Comparison of ENCODE assay signal across 10 cellular contexts in genomic region chr19:40282920-40283319, GRCh38. TPM values are rescaled to one million over a fixed set of nuclear protein-coding genes. Genes with fewer than 3 reads are reported as not detected.
DNase-seq lines count a peak whose midpoint lies in the region; ATAC-seq, FAIRE-seq and TF ChIP-seq lines count a peak whose summit lies in the region.
"Had no signal": no experiment of that assay in that cellular context is flagged by ENCODE, and none has a peak within 500 bp of the region (broad histone marks: within the 10 kb centered on the region; RNA-seq: fewer than 3 reads in every experiment).

No MANE protein-coding gene starts in this region.

- H3K36me3 ChIP-seq in adrenal gland (replicated peaks in 1 of 2): no peaks in the 10 kb centered on the region

- no peak for TF ChIP-seq EP300 in A549 (IDR thresholded peaks at IDR 0.05)

- peak overlapping the region; percentile 17 to 99 (median 94) for H3K4me3 Mint-ChIP-seq in naive B cell

- CTCF ChIA-PET in A549 (lab: Yijun Ruan, JAX): interaction anchor here (0.8 to 10.0 kb wide), 6 partner anchors 10 to 143 kb away, joined by 3 to 86 read pairs (median 10); no protein-coding TSS in a partner anchor

- DNase-seq in A549 (ENCODE audit: low read depth in 1 of 2, low spot score in 1 of 2) (no peak), GM12865 (ENCODE audit: low read depth) (no peak), adrenal gland (no peak), naive B cell (no peak), SW480 (ENCODE audit: low spot score) (no peak), NCI-H748 treated with DMSO at 0.1 percent for 48 hours (lab: John Stamatoyannopoulos, UW) (no peak), islet precursor cell (no peak)
- DNase-seq: EL, NCI-H2029 treated with DMSO at 0.1 percent for 48 hours had no signal

- no peak overlapping the region; a peak in 1 of 6 replicates for H3K27ac ChIP-seq in A549
- H3K27ac ChIP-seq in adrenal gland: peak overlapping the region; percentile 76 to 97 (median 95)

- H3K9me3 ChIP-seq in A549 (no peaks in the 10 kb centered on the region), adrenal gland (replicated peaks in 1 of 3) (no peaks in the 10 kb centered on the region)

- peak overlapping the region; percentile 98 to 100 (median 100) for H3K27ac Mint-ChIP-seq in naive B cell

- WGBS in A549 (ENCODE audit: missing lambda C conversion rate): 95% methylated on average over 4 of the region's 4 CpGs
- 75 to 80% (median 78%) methylated on average over 4 of the region's 4 CpGs for WGBS in adrenal gland, 4 donors

- no peak for TF ChIP-seq POLR2A in A549 (IDR thresholded peaks at IDR 0.05; ENCODE audit: low read length)
- TF ChIP-seq POLR2A in adrenal gland (IDR thresholded peaks at IDR 0.05): no peak

- TF ChIP-seq CTCF in A549 (IDR thresholded peaks at IDR 0.05): no peak
- TF ChIP-seq CTCF in GM12865 (IDR thresholded peaks at IDR 0.05; ENCODE audit: insufficient read depth, low read depth, low read length, missing control alignments): no peak
- TF ChIP-seq CTCF in adrenal gland (IDR thresholded peaks at IDR 0.05): no peak

- no peak for ATAC-seq in A549
- ATAC-seq in naive B cell (ENCODE audit: low read depth in 2 of 2): no peak
- no peak for ATAC-seq in HG03469 (IDR thresholded peaks at IDR 0.05; ENCODE audit: unreplicated experiment)

- H3K4me1 ChIP-seq in A549 (peaks cover 17% of the 10 kb centered on the region), adrenal gland (replicated peaks in 1 of 2) (peaks cover 34 to 78% of the 10 kb centered on the region in 2 donors)

- H3K4me3 ChIP-seq in A549 (no peak overlapping the region), GM12865 (ENCODE audit: low read depth, low read length) (peak overlapping the region; percentile 89; the same call in 1 of the 2 replicates), adrenal gland (no peak overlapping the region)

- no peak for FAIRE-seq in A549 (lab: Jason Lieb, UNC)

- H3K27me3 Mint-ChIP-seq in naive B cell: no peaks in the 10 kb centered on the region

- H3K27me3 ChIP-seq in adrenal gland: no peaks in the 10 kb centered on the region

- peaks cover 55 to 80% (median 70%) of the 10 kb centered on the region in 3 donors for H3K4me1 Mint-ChIP-seq in naive B cell

- no peaks in the 10 kb centered on the region for H3K36me3 Mint-ChIP-seq in naive B cell

- peak overlapping the region; percentile 96; the same call in 2 of the 3 replicates for H3K4me2 ChIP-seq in A549

- no peak for TF ChIP-seq RAD21 in A549 (conservative IDR thresholded peaks at IDR 0.05 in 1 of 2, IDR thresholded peaks at IDR 0.05 in 1 of 2)

- no peaks in the 10 kb centered on the region for H3K9me3 Mint-ChIP-seq in naive B cell

- intact Hi-C loops in adrenal gland (cut with DNase I): no loop called here

- POLR2A ChIA-PET in A549 (lab: Yijun Ruan, JAX): no interaction called here

TF ChIP-seq in A549, 52 proteins besides CTCF, POLR2A, EP300 and RAD21:
- TF ChIP-seq FOSL2 (IDR thresholded peaks at IDR 0.05) (no peak), FOSL2 (CRISPR knock-in tag; IDR thresholded peaks at IDR 0.05) (no peak), ESRRA (IDR thresholded peaks at IDR 0.05; ENCODE audit: borderline replicate concordance, low read length) (no peak), MAFK (IDR thresholded peaks at IDR 0.05; ENCODE audit: partially characterized antibody) (no peak), BHLHE40 (IDR thresholded peaks at IDR 0.05; ENCODE audit: low read depth, low read length) (no peak), ZC3H11A (IDR thresholded peaks at IDR 0.05) (no peak), PBX3 (IDR thresholded peaks at IDR 0.05) (no peak), USF2 (IDR thresholded peaks at IDR 0.05) (no peak; the same call in 1 of the 2 replicates), CEBPB (IDR thresholded peaks at IDR 0.05) (no peak), CBX8 (IDR thresholded peaks at IDR 0.05) (no peak), ZNF302 (CRISPR knock-in tag; IDR thresholded peaks at IDR 0.05) (no peak), SMC3 (IDR thresholded peaks at IDR 0.05) (no peak), EHF (CRISPR knock-in tag; IDR thresholded peaks at IDR 0.05) (no peak), TFCP2L1 (CRISPR knock-in tag; IDR thresholded peaks at IDR 0.05) (no peak), KDM1A (IDR thresholded peaks at IDR 0.05; ENCODE audit: low read depth) (no peak), KDM5A (IDR thresholded peaks at IDR 0.05) (no peak), RCOR1 (IDR thresholded peaks at IDR 0.05; ENCODE audit: low read depth, low read length) (no peak), RNF2 (IDR thresholded peaks at IDR 0.05; ENCODE audit: borderline replicate concordance, low read depth) (no peak)
- TF ChIP-seq, protein P1, sequence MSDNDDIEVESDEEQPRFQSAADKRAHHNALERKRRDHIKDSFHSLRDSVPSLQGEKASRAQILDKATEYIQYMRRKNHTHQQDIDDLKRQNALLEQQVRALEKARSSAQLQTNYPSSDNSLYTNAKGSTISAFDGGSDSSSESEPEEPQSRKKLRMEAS (IDR thresholded peaks at IDR 0.05): no peak

RNA-seq across cellular contexts. Expression of gene AKT2, which starts 2.2 kb away (rescaled TPM):
- 159 and 180 TPM in 2 replicates for polyA plus RNA-seq in A549 (2011; rRNA removed)
- polyA plus RNA-seq in A549 (2012; cell fraction: cytosol; rRNA removed): 180 and 209 TPM in 2 replicates
- polyA plus RNA-seq in A549 (2012; cell fraction: nucleus; rRNA removed): 545 and 598 TPM in 2 replicates
- 125 to 136 TPM (median 132 TPM) in 3 replicates for polyA plus RNA-seq in A549 (2017; fragmentation: RNase III; extraction: RNeasy Plus Mini Kit Qiagen cat#74134 plus additional on column Dnase treatment)
- 241 and 264 TPM in 2 replicates for polyA minus RNA-seq in A549 (2011; rRNA and poly(A)+ RNA removed)
- total RNA-seq in adrenal gland: 100 to 1,000 TPM in 5 of 8 donors, 10 to 100 TPM in 3; 49.2 to 195 (median 128) TPM
- 100 to 1,000 TPM in 2 of 3 donors, 10 to 100 TPM in 1; 72.9 to 123 (median 107) TPM for polyA plus RNA-seq in adrenal gland
- polyA plus RNA-seq in naive B cell (ENCODE audit: low read depth in 6 of 6): 10 to 100 TPM; 24.2 to 34.3 (median 30.8) TPM

RNA-seq across cellular contexts. Expression of gene CCNP, which starts 56.4 kb away (rescaled TPM):
- polyA plus RNA-seq in A549 (2011; rRNA removed) (0.10 and 0.17 TPM in 2 replicates), A549 (2017; fragmentation: RNase III; extraction: RNeasy Plus Mini Kit Qiagen cat#74134 plus additional on column Dnase treatment) (0.13 to 0.16 TPM (median 0.15 TPM) in 3 replicates), adrenal gland (1 to 10 TPM in 1 of 3 donors, under 1 TPM in 1, not detected in 1; 0.72 to 1.0 TPM), naive B cell (ENCODE audit: low read depth in 6 of 6) (not detected)
- 0.12 and 0.16 TPM in 2 replicates for polyA plus RNA-seq in A549 (2012; cell fraction: cytosol; rRNA removed)
- 1.8 and 2.1 TPM in 2 replicates for polyA plus RNA-seq in A549 (2012; cell fraction: nucleus; rRNA removed)
- 0.21 and 0.34 TPM in 2 replicates for polyA minus RNA-seq in A549 (2011; rRNA and poly(A)+ RNA removed)
- 1 to 10 TPM in 4 of 8 donors, under 1 TPM in 1, not detected in 3; 0.27 to 3.0 (median 1.3) TPM for total RNA-seq in adrenal gland

Comparison
In these comparisons a context has a peak if more than half of its experiments do, and no peak if none do; other contexts are left out.
1. H3K27ac ChIP-seq: peak in adrenal gland (5 of 5); none in A549 (0 of 2).